In genomic region chr12:23949212-23950010, GRCh38 we compare ENCODE assay signal across 8 cellular contexts. TPM values are rescaled to one million over a fixed set of nuclear protein-coding genes. Genes with fewer than 3 reads are reported as not detected.
DNase-seq lines count a peak whose midpoint lies in the region; ATAC-seq, FAIRE-seq and TF ChIP-seq lines count a peak whose summit lies in the region.

TSS of gene SOX5 (minus strand) at chr12:23949670. CDS start at chr12:23949601, 69 bp downstream.

- TF ChIP-seq EP300 in upper lobe of left lung (IDR thresholded peaks at IDR 0.05) = no peak

- no peak for FAIRE-seq in RCC 7860 (lab: Jason Lieb, UNC)

- no peaks in the 10 kb centered on the region for H3K36me3 Mint-ChIP-seq in activated T-helper 1 cell treated with anti-CD3 and anti-CD28 coated beads, Interleukin-12 subunit alpha, Interleukin-12 subunit beta, Interleukin-2, Interleukin-4 antibody, amounts not matched to agents 30 ng/mL and 10 ng/mL and 1 ng/mL, durations not matched to agents 14 hours and 24 hours and 36 hours (ENCODE audit: low read depth)

- H3K36me3 ChIP-seq in upper lobe of left lung = no peaks in the 10 kb centered on the region

- intact Hi-C loops in dorsolateral prefrontal cortex (cut with DNase I) (loop anchor here in 1 of 2 donors (10.0 kb wide), 1 partner anchor 615 kb away; no protein-coding TSS in a partner anchor), lower leg skin (cut with DNase I; ENCODE audit: low total_unique reads) (no loop called here)
- intact Hi-C loops in activated T-helper 1 cell treated with anti-CD3 and anti-CD28 coated beads, Interleukin-12 subunit alpha, Interleukin-12 subunit beta, Interleukin-2, Interleukin-4 antibody, amounts not matched to agents 30 ng/mL and 10 ng/mL and 1 ng/mL, durations not matched to agents 14 hours and 24 hours and 36 hours (cut with micrococcal nuclease) = loop anchor here (5.0 kb wide), 2 partner anchors 648 to 888 kb away; no protein-coding TSS in a partner anchor

- peak; percentile 87 to 91 for ATAC-seq in upper lobe of left lung (ENCODE audit: low FRiP score in 2 of 2)
- no peak for ATAC-seq in HG02970 (IDR thresholded peaks at IDR 0.05; ENCODE audit: low FRiP score, unreplicated experiment)

- H3K27me3 Mint-ChIP-seq in activated T-helper 1 cell treated with anti-CD3 and anti-CD28 coated beads, Interleukin-12 subunit alpha, Interleukin-12 subunit beta, Interleukin-2, Interleukin-4 antibody, amounts not matched to agents 30 ng/mL and 10 ng/mL and 1 ng/mL, durations not matched to agents 14 hours and 24 hours and 36 hours (ENCODE audit: insufficient read depth) = peaks cover 4% of the 10 kb centered on the region

- 35 to 38% methylated on average over 12 of the region's 12 CpGs for WGBS in lower leg skin, 2 donors
- WGBS in upper lobe of left lung, 2 donors = 6 to 9% methylated on average over 12 of the region's 12 CpGs

- H3K4me3 ChIP-seq in dorsolateral prefrontal cortex = peak within 1 kb of the TSS; percentile 31 to 71 (median 52)
- H3K4me3 ChIP-seq in lower leg skin (ENCODE audit: low read depth, poor library complexity, severe bottlenecking) = peak within 1 kb of the TSS; percentile 1
- H3K4me3 ChIP-seq in upper lobe of left lung = peak within 1 kb of the TSS in 3 of 4 donors; percentile 36 to 47 (median 44)

- TF ChIP-seq POLR2A in lower leg skin (IDR thresholded peaks at IDR 0.05) (no peak), upper lobe of left lung (IDR thresholded peaks at IDR 0.05) (no peak)

- TF ChIP-seq CTCF in dorsolateral prefrontal cortex (IDR thresholded peaks at IDR 0.05 in 54 of 56, conservative IDR thresholded peaks at IDR 0.05 in 2 of 56; ENCODE audit: low read depth in 1 of 56, partially characterized antibody in 56 of 56) (no peak), lower leg skin (IDR thresholded peaks at IDR 0.05) (no peak), upper lobe of left lung (IDR thresholded peaks at IDR 0.05) (peak in 4 of 6 experiments; percentile 7 to 25 (median 8))

- H3K4me1 Mint-ChIP-seq in activated T-helper 1 cell treated with anti-CD3 and anti-CD28 coated beads, Interleukin-12 subunit alpha, Interleukin-12 subunit beta, Interleukin-2, Interleukin-4 antibody, amounts not matched to agents 30 ng/mL and 10 ng/mL and 1 ng/mL, durations not matched to agents 14 hours and 24 hours and 36 hours (ENCODE audit: low read depth) = no peaks in the 10 kb centered on the region

- H3K9me3 Mint-ChIP-seq in activated T-helper 1 cell treated with anti-CD3 and anti-CD28 coated beads, Interleukin-12 subunit alpha, Interleukin-12 subunit beta, Interleukin-2, Interleukin-4 antibody, amounts not matched to agents 30 ng/mL and 10 ng/mL and 1 ng/mL, durations not matched to agents 14 hours and 24 hours and 36 hours = no peaks in the 10 kb centered on the region

- no peaks in the 10 kb centered on the region for H3K9me3 ChIP-seq in upper lobe of left lung

- H3K27ac ChIP-seq in dorsolateral prefrontal cortex (peak within 1 kb of the TSS in 24 of 59 donors; percentile 5 to 65 (median 36)), upper lobe of left lung (no peak within 1 kb of the TSS)

- H3K4me3 Mint-ChIP-seq in activated T-helper 1 cell treated with anti-CD3 and anti-CD28 coated beads, Interleukin-12 subunit alpha, Interleukin-12 subunit beta, Interleukin-2, Interleukin-4 antibody, amounts not matched to agents 30 ng/mL and 10 ng/mL and 1 ng/mL, durations not matched to agents 14 hours and 24 hours and 36 hours = no peak within 1 kb of the TSS

- peak; percentile 72 for DNase-seq in Ammon's horn (ENCODE audit: low spot score)
- peak; percentile 87 for DNase-seq in NCI-H2196 (lab: John Stamatoyannopoulos, UW; ENCODE audit: unreplicated experiment)
- peak in 6 of 10 donors; percentile 10 to 55 (median 48) for DNase-seq in dorsolateral prefrontal cortex
- DNase-seq in lower leg skin (ENCODE audit: low spot score in 2 of 2) = no peak
- DNase-seq in upper lobe of left lung = peak; percentile 49 to 58
- DNase-seq in activated T-helper 1 cell treated with anti-CD3 and anti-CD28 coated beads, Interleukin-12 subunit alpha, Interleukin-12 subunit beta, Interleukin-2, Interleukin-4 antibody, amounts not matched to agents 30 ng/mL and 10 ng/mL and 1 ng/mL, durations not matched to agents 14 hours and 24 hours and 36 hours (ENCODE audit: low spot score) = no peak
- no peak for DNase-seq in RCC 7860 (ENCODE audit: low spot score)

- H3K27me3 ChIP-seq in dorsolateral prefrontal cortex (peaks cover 0 to 47% (median 9%) of the 10 kb centered on the region in 45 donors), upper lobe of left lung (no peaks in the 10 kb centered on the region)

- no peak within 1 kb of the TSS for H3K27ac Mint-ChIP-seq in activated T-helper 1 cell treated with anti-CD3 and anti-CD28 coated beads, Interleukin-12 subunit alpha, Interleukin-12 subunit beta, Interleukin-2, Interleukin-4 antibody, amounts not matched to agents 30 ng/mL and 10 ng/mL and 1 ng/mL, durations not matched to agents 14 hours and 24 hours and 36 hours

- peaks cover 0 to 6% (median 2%) of the 10 kb centered on the region in 4 donors for H3K4me1 ChIP-seq in upper lobe of left lung

RNA-seq across cellular contexts. Expression of gene SOX5, which starts in this region (rescaled TPM):
- total RNA-seq in dorsolateral prefrontal cortex = 100 to 1,000 TPM in 3 of 120 experiments, 10 to 100 TPM in 117; 34.5 to 126 (median 65.9) TPM
- total RNA-seq in lower leg skin = 10 to 100 TPM; 23.7 to 59.7 (median 33.6) TPM
- total RNA-seq in upper lobe of left lung = 10 to 100 TPM in 5 of 6 donors, 1 to 10 TPM in 1; 9.6 to 31.4 (median 14.5) TPM
- total RNA-seq in activated T-helper 1 cell treated with anti-CD3 and anti-CD28 coated beads, Interleukin-12 subunit alpha, Interleukin-12 subunit beta, Interleukin-2, Interleukin-4 antibody, amounts not matched to agents 30 ng/mL and 10 ng/mL and 1 ng/mL, durations not matched to agents 14 hours and 24 hours and 36 hours = 1.3 and 3.1 TPM in 2 replicates

Comparison
In these comparisons a context has a peak if more than half of its experiments do, and no peak if none do; other contexts are left out.
1. DNase-seq: peak in Ammon's horn (single experiment), NCI-H2196 (single experiment), dorsolateral prefrontal cortex (6 of 10) and upper lobe of left lung (2 of 2); none in lower leg skin (0 of 2), activated T-helper 1 cell treated with anti-CD3 and anti-CD28 coated beads, Interleukin-12 subunit alpha, Interleukin-12 subunit beta, Interleukin-2, Interleukin-4 antibody, amounts not matched to agents 30 ng/mL and 10 ng/mL and 1 ng/mL, durations not matched to agents 14 hours and 24 hours and 36 hours (single experiment) and RCC 7860 (single experiment).
2. H3K4me3 ChIP-seq: peak in every context shown above with its lines; median percentile 52 in dorsolateral prefrontal cortex; 44 in upper lobe of left lung; 1 in lower leg skin.
3. CTCF ChIP-seq: peak in upper lobe of left lung (4 of 6); none in dorsolateral prefrontal cortex (0 of 56) and lower leg skin (0 of 3).